In genomic region chr9:113583511-113584470, GRCh38 we compare ENCODE assay signal across 1 cellular context.
TF ChIP-seq lines count a peak whose summit lies in the region.

No MANE protein-coding gene starts in this region.

TF ChIP-seq in SK-N-SH treated with all-trans-retinoic acid at 6 μM for 48 hours, 23 proteins besides CTCF, POLR2A, EP300 and RAD21 (continued from another document):
- no peak for TF ChIP-seq PPARA (CRISPR knock-in tag; IDR thresholded peaks at IDR 0.05; ENCODE audit: borderline replicate concordance)
- TF ChIP-seq ZFP30 (CRISPR knock-in tag; IDR thresholded peaks at IDR 0.05) = no peak
- TF ChIP-seq PATZ1 (CRISPR knock-in tag; IDR thresholded peaks at IDR 0.05; ENCODE audit: borderline replicate concordance) = no peak
- TF ChIP-seq TSHZ2 (CRISPR knock-in tag; IDR thresholded peaks at IDR 0.05) = no peak
